11 cellular contexts compared by ENCODE assay signal in the genomic region with DNA sequence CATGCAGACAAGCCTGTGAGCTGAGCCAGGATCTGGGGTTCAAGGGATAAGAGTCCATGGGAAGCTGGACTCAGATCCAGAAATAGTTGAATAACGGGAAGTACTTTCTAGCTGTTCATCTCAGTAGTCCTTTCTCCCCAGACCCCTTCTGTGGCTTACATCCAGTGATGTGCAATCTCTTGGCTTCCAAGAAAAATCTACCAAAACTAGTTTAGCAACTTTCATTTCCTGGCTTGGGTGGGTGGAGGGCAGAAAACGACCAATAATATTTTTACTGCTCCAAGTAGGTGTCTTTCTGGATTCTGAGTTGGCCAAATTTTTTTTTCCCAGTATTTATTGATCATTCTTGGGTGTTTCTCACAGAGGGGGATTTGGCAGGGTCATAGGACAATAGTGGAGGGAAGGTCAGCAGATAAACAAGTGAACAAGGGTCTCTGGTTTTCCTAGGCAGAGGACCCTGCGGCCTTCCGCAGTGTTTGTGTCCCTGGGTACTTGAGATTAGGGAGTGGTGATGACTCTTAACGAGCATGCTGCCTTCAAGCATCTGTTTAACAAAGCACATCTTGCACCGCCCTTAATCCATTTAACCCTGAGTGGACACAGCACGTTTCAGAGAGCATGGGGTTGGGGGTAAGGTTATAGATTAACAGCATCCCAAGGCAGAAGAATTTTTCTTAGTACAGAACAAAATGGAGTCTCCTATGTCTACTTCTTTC. TPM values are rescaled to one million over a fixed set of nuclear protein-coding genes. Genes with fewer than 3 reads are reported as not detected.
DNase-seq lines count a peak whose midpoint lies in the region; ATAC-seq and TF ChIP-seq lines count a peak whose summit lies in the region.
"Not testable (repeated sequence)": the region's sequence is repeated elsewhere in the genome, so short reads cannot be mapped to it uniquely, and the experiment has no call there.
"Had no signal": no experiment of that assay in that cellular context is flagged by ENCODE, and none has a peak within 500 bp of the region (broad histone marks: within the 10 kb centered on the region; RNA-seq: fewer than 3 reads in every experiment).

No MANE protein-coding gene starts in this region.

- H3K4me1 Mint-ChIP-seq in mesothelial cell of epicardium = peaks cover 13% of the 10 kb centered on the region

- not testable (repeated sequence) for TF ChIP-seq EP300 in upper lobe of left lung (IDR thresholded peaks at IDR 0.05)

- not testable (repeated sequence) for H3K9me3 ChIP-seq in breast epithelium; hepatocyte (ENCODE audit: low read depth); upper lobe of left lung

- H3K27me3 ChIP-seq in breast epithelium, hepatocyte, upper lobe of left lung: not testable (repeated sequence)

- not testable (repeated sequence) for H3K36me3 ChIP-seq in breast epithelium; hepatocyte (replicated peaks; ENCODE audit: insufficient read depth, low read depth); upper lobe of left lung

- H3K4me1 ChIP-seq in breast epithelium; hepatocyte (ENCODE audit: insufficient read depth): not testable (repeated sequence)
- H3K4me1 ChIP-seq in upper lobe of left lung = peaks cover 0 to 15% (median 11%) of the 10 kb centered on the region in 4 donors

- H3K9me2 ChIP-seq in hepatocyte (replicated peaks; ENCODE audit: insufficient read depth) = not testable (repeated sequence)

- ATAC-seq in upper lobe of left lung (ENCODE audit: low FRiP score in 2 of 2) = peak in 1 of 2 donors; percentile 64

- H3K9me3 Mint-ChIP-seq in mesothelial cell of epicardium = not testable (repeated sequence)

- not testable (repeated sequence) for H3K27me3 Mint-ChIP-seq in mesothelial cell of epicardium (ENCODE audit: low read depth)

- H3K27ac ChIP-seq in breast epithelium (peak overlapping the region; percentile 27 to 37), hepatocyte (peak overlapping the region; percentile 48), upper lobe of left lung (peak overlapping the region; percentile 13 to 75 (median 38))

- not testable (repeated sequence) for H3K4me3 Mint-ChIP-seq in mesothelial cell of epicardium

- H3K4me3 ChIP-seq in breast epithelium, hepatocyte, upper lobe of left lung: not testable (repeated sequence)

- 31% methylated on average over 2 of the region's 7 CpGs for WGBS in hepatocyte (ENCODE audit: low lambda C conversion rate, missing lambda C conversion rate)
- 28 to 62% methylated on average over 2 to 4 of the region's 7 CpGs for WGBS in upper lobe of left lung, 2 donors

- DNase-seq in CD1c-positive myeloid dendritic cell (ENCODE audit: extremely low spot score) (peak; percentile 29), HT-29 (ENCODE audit: low spot score) (peak; percentile 76), NCI-H510A treated with DMSO at 0.1 percent for 48 hours (lab: John Stamatoyannopoulos, UW) (peak; percentile 29), SIG-M5 treated with dmso at 0.1 percent for 504 hours (lab: John Stamatoyannopoulos, UW; ENCODE audit: unreplicated experiment) (peak; percentile 29), hepatocyte (ENCODE audit: low spot score) (peak; percentile 18), upper lobe of left lung (peak in 1 of 2 donors; percentile 26)
- DNase-seq in breast epithelium (ENCODE audit: low spot score in 2 of 2); mesothelial cell of epicardium (ENCODE audit: low spot score in 2 of 2, unreplicated experiment in 2 of 2): not testable (repeated sequence)

- H3K36me3 Mint-ChIP-seq in mesothelial cell of epicardium = not testable (repeated sequence)

- H3K4me2 ChIP-seq in hepatocyte = not testable (repeated sequence)

- H2AFZ ChIP-seq in hepatocyte = not testable (repeated sequence)

- not testable (repeated sequence) for H3K79me2 ChIP-seq in hepatocyte

- H4K20me1 ChIP-seq in hepatocyte (ENCODE audit: insufficient read depth, poor library complexity, severe bottlenecking) = not testable (repeated sequence)

- H3K27ac Mint-ChIP-seq in mesothelial cell of epicardium = peak overlapping the region; percentile 74

- intact Hi-C loops in breast epithelium (cut with DNase I; ENCODE audit: low total_unique reads) = not testable (repeated sequence)

- TF ChIP-seq POLR2A in breast epithelium (IDR thresholded peaks at IDR 0.05); upper lobe of left lung (IDR thresholded peaks at IDR 0.05): not testable (repeated sequence)

- TF ChIP-seq CTCF in breast epithelium (IDR thresholded peaks at IDR 0.05); hepatocyte (IDR thresholded peaks at IDR 0.05; ENCODE audit: poor library complexity); mesothelial cell of epicardium (IDR thresholded peaks at IDR 0.05; ENCODE audit: unreplicated experiment); upper lobe of left lung (IDR thresholded peaks at IDR 0.05): not testable (repeated sequence)

RNA-seq across cellular contexts. Expression of a gene that starts 5.2 kb away (rescaled TPM):
- total RNA-seq in HT-29 (2014; rRNA removed; shearing (Covaris generic)) = 122 and 193 TPM in 2 replicates
- total RNA-seq in breast epithelium (10 to 100 TPM; 58.3 to 68.5 (median 66.9) TPM), hepatocyte (50.3 and 68.8 TPM in 2 replicates), mesothelial cell of epicardium (70.6 to 73.1 TPM (median 72.0 TPM) in 3 replicates), upper lobe of left lung (10 to 100 TPM; 27.6 to 94.3 (median 53.2) TPM)
- polyA plus RNA-seq in hepatocyte = 72.5 and 88.0 TPM in 2 replicates

RNA-seq across cellular contexts. Expression of a gene that starts 21.8 kb away (rescaled TPM):
- total RNA-seq in HT-29 (2014; rRNA removed; shearing (Covaris generic)) = 6.8 and 9.3 TPM in 2 replicates
- 1 to 10 TPM; 5.6 to 9.7 (median 6.7) TPM for total RNA-seq in breast epithelium
- total RNA-seq in hepatocyte = 3.4 and 3.8 TPM in 2 replicates
- 1.6 and 1.8 TPM in 2 replicates for polyA plus RNA-seq in hepatocyte
- total RNA-seq in mesothelial cell of epicardium = 8.2 to 9.9 TPM (median 8.4 TPM) in 3 replicates
- total RNA-seq in upper lobe of left lung = 10 to 100 TPM in 5 of 6 donors, 1 to 10 TPM in 1; 7.3 to 17.0 (median 13.1) TPM

RNA-seq across cellular contexts. Expression of a gene that starts 36.7 kb away (rescaled TPM):
- total RNA-seq in HT-29 (2014; rRNA removed; shearing (Covaris generic)) = not detected in 2 replicates
- total RNA-seq in breast epithelium (under 1 TPM; 0.16 to 0.88 (median 0.33) TPM), hepatocyte (not detected in 2 replicates), mesothelial cell of epicardium (not detected in 3 replicates), upper lobe of left lung (under 1 TPM in 5 of 6 donors, not detected in 1; 0.22 to 0.89 (median 0.61) TPM)
- polyA plus RNA-seq in hepatocyte = not detected in 2 replicates
- total RNA-seq: LHCN-M2 had no signal
- polyA plus RNA-seq: A549 had no signal

RNA-seq across cellular contexts. Expression of a gene that starts 47.2 kb away (rescaled TPM):
- total RNA-seq in HT-29 (2014; rRNA removed; shearing (Covaris generic)) = not detected in 2 replicates
- total RNA-seq in breast epithelium (not detected), hepatocyte (7.9 TPM in 1 of 2 replicates, not detected in the other), mesothelial cell of epicardium (not detected in 3 replicates), upper lobe of left lung (10 to 100 TPM in 1 of 6 donors, 1 to 10 TPM in 3, not detected in 2; 2.5 to 20.7 (median 6.3) TPM)
- polyA plus RNA-seq in hepatocyte = 2.3 TPM in 1 of 2 replicates, not detected in the other
- total RNA-seq: CD4-positive, CD25-positive, alpha-beta regulatory T cell; LHCN-M2 had no signal
- polyA plus RNA-seq: A549; CD4-positive, CD25-positive, alpha-beta regulatory T cell had no signal

RNA-seq across cellular contexts. Expression of a gene that starts 51.9 kb away (rescaled TPM):
- total RNA-seq in HT-29 (2014; rRNA removed; shearing (Covaris generic)) = 0.08 and 0.97 TPM in 2 replicates
- total RNA-seq in breast epithelium (not detected), hepatocyte (1.2 and 2.1 TPM in 2 replicates), mesothelial cell of epicardium (0.88 to 1.2 TPM (median 1.1 TPM) in 3 replicates), upper lobe of left lung (under 1 TPM in 1 of 6 donors, not detected in 5; 0.13 TPM)
- polyA plus RNA-seq in hepatocyte = 0.85 and 1.1 TPM in 2 replicates
- total RNA-seq: CD4-positive, CD25-positive, alpha-beta regulatory T cell; LHCN-M2 had no signal
- polyA plus RNA-seq: A549; CD4-positive, CD25-positive, alpha-beta regulatory T cell had no signal
